11 cellular contexts compared by ENCODE assay signal in genomic region chr12:94282675-94283074, GRCh38.
DNase-seq lines count a peak whose midpoint lies in the region; ATAC-seq and TF ChIP-seq lines count a peak whose summit lies in the region.
"Had no signal": no experiment of that assay in that cellular context is flagged by ENCODE, and none has a peak within 500 bp of the region (broad histone marks: within the 10 kb centered on the region; RNA-seq: fewer than 3 reads in every experiment).

No MANE protein-coding gene starts in this region.

- peak overlapping the region; percentile 52 to 76 (median 61) for H3K4me2 ChIP-seq in BLaER1 treated with 17β-estradiol and CSF1 and Interleukin-3, amounts not matched to agents 10 nM and 100 nM

- peak overlapping the region; percentile 98 for H3K27ac Mint-ChIP-seq in T-helper 17 cell
- H3K27ac Mint-ChIP-seq in activated naive CD8-positive, alpha-beta T cell treated with anti-CD3 and anti-CD28 coated beads, Interleukin-2, amount 10 ng/mL, durations not matched to agents 7 days and 5 days = peak overlapping the region; percentile 67
- peak overlapping the region; percentile 74 for H3K27ac Mint-ChIP-seq in nephron progenitor cell
- no peak overlapping the region for H3K27ac Mint-ChIP-seq in endothelial cell (ENCODE audit: unreplicated experiment)
- H3K27ac Mint-ChIP-seq: dendritic cell treated with granulocyte-macrophage colony-stimulating factor and Interleukin-4, amounts not matched to agents 40 ng/mL and 50 ng/mL, for 4 days had no signal

- peak; percentile 94 for ATAC-seq in T-helper 17 cell
- peak; percentile 87 for ATAC-seq in activated naive CD8-positive, alpha-beta T cell treated with anti-CD3 and anti-CD28 coated beads, Interleukin-2, amount 10 ng/mL, durations not matched to agents 7 days and 5 days (ENCODE audit: low read depth)

- H3K27me3 Mint-ChIP-seq in T-helper 17 cell (no peaks in the 10 kb centered on the region), nephron progenitor cell (ENCODE audit: low read depth, poor library complexity) (no peaks in the 10 kb centered on the region), endothelial cell (ENCODE audit: unreplicated experiment) (peaks cover 8% of the 10 kb centered on the region)
- no peaks in the 10 kb centered on the region for H3K27me3 Mint-ChIP-seq in activated naive CD8-positive, alpha-beta T cell treated with anti-CD3 and anti-CD28 coated beads, Interleukin-2, amount 10 ng/mL, durations not matched to agents 7 days and 5 days
- H3K27me3 Mint-ChIP-seq: dendritic cell treated with granulocyte-macrophage colony-stimulating factor and Interleukin-4, amounts not matched to agents 40 ng/mL and 50 ng/mL, for 4 days had no signal

- POLR2A ChIA-PET in activated naive CD8-positive, alpha-beta T cell treated with anti-CD3 and anti-CD28 coated beads, Interleukin-2, amount 10 ng/mL, durations not matched to agents 7 days and 5 days (lab: Charles Lee) = no interaction called here

- H3K36me3 ChIP-seq in BLaER1 treated with 17β-estradiol and CSF1 and Interleukin-3, amounts not matched to agents 10 nM and 100 nM = peaks cover 0 to 42% (median 0%) of the 10 kb centered on the region in 11 experiments; a peak in 7 of 22 replicates

- no peak for TF ChIP-seq CTCF in nephron progenitor cell (IDR thresholded peaks at IDR 0.05)
- TF ChIP-seq CTCF in endothelial cell (IDR thresholded peaks at IDR 0.05; ENCODE audit: unreplicated experiment) = no peak

- peak; percentile 19 to 43 (median 38) for DNase-seq in T-helper 17 cell
- DNase-seq in activated naive CD8-positive, alpha-beta T cell treated with anti-CD3 and anti-CD28 coated beads, Interleukin-2, amount 10 ng/mL, durations not matched to agents 7 days and 5 days = peak; percentile 49
- no peak for DNase-seq in nephron progenitor cell
- no peak for DNase-seq in NCI-H510A (lab: John Stamatoyannopoulos, UW)
- no peak for DNase-seq in NCI-H1694 (lab: John Stamatoyannopoulos, UW)
- no peak for DNase-seq in endothelial cell (ENCODE audit: low spot score)
- DNase-seq in NCI-H1105 (lab: John Stamatoyannopoulos, UW) = no peak
- DNase-seq: AML-193, SIG-M5 had no signal

- peaks cover 12 to 38% (median 30%) of the 10 kb centered on the region in 10 experiments for H3K4me1 ChIP-seq in BLaER1 treated with 17β-estradiol and CSF1 and Interleukin-3, amounts not matched to agents 10 nM and 100 nM

- H3K4me1 Mint-ChIP-seq in T-helper 17 cell (peaks cover 30% of the 10 kb centered on the region), nephron progenitor cell (peaks cover 62% of the 10 kb centered on the region), endothelial cell (ENCODE audit: unreplicated experiment) (peaks cover 20% of the 10 kb centered on the region)
- peaks cover 15% of the 10 kb centered on the region for H3K4me1 Mint-ChIP-seq in activated naive CD8-positive, alpha-beta T cell treated with anti-CD3 and anti-CD28 coated beads, Interleukin-2, amount 10 ng/mL, durations not matched to agents 7 days and 5 days

- no peak overlapping the region for H3K9ac ChIP-seq in BLaER1 treated with 17β-estradiol and CSF1 and Interleukin-3, amounts not matched to agents 10 nM and 100 nM

- peak overlapping the region in 4 of 11 experiments; percentile 10 to 53 (median 26); a peak in 6 of 22 replicates for H3K27ac ChIP-seq in BLaER1 treated with 17β-estradiol and CSF1 and Interleukin-3, amounts not matched to agents 10 nM and 100 nM

- H3K27me3 ChIP-seq in BLaER1 treated with 17β-estradiol and CSF1 and Interleukin-3, amounts not matched to agents 10 nM and 100 nM = no peaks in the 10 kb centered on the region

- H3K36me3 Mint-ChIP-seq in T-helper 17 cell (ENCODE audit: low read depth) (peaks cover 9% of the 10 kb centered on the region), nephron progenitor cell (ENCODE audit: low read depth) (no peaks in the 10 kb centered on the region), endothelial cell (ENCODE audit: low read depth, unreplicated experiment) (no peaks in the 10 kb centered on the region)
- H3K36me3 Mint-ChIP-seq in activated naive CD8-positive, alpha-beta T cell treated with anti-CD3 and anti-CD28 coated beads, Interleukin-2, amount 10 ng/mL, durations not matched to agents 7 days and 5 days = peaks cover 43% of the 10 kb centered on the region

- peak overlapping the region; percentile 90 for H3K4me3 Mint-ChIP-seq in T-helper 17 cell
- peak overlapping the region; percentile 44 for H3K4me3 Mint-ChIP-seq in activated naive CD8-positive, alpha-beta T cell treated with anti-CD3 and anti-CD28 coated beads, Interleukin-2, amount 10 ng/mL, durations not matched to agents 7 days and 5 days
- H3K4me3 Mint-ChIP-seq in nephron progenitor cell = no peak overlapping the region
- H3K4me3 Mint-ChIP-seq in endothelial cell (ENCODE audit: unreplicated experiment) = no peak overlapping the region
- H3K4me3 Mint-ChIP-seq: dendritic cell treated with granulocyte-macrophage colony-stimulating factor and Interleukin-4, amounts not matched to agents 40 ng/mL and 50 ng/mL, for 4 days had no signal

- no peaks in the 10 kb centered on the region for H3K9me3 Mint-ChIP-seq in activated naive CD8-positive, alpha-beta T cell treated with anti-CD3 and anti-CD28 coated beads, Interleukin-2, amount 10 ng/mL, durations not matched to agents 7 days and 5 days
- H3K9me3 Mint-ChIP-seq in nephron progenitor cell (no peaks in the 10 kb centered on the region), endothelial cell (ENCODE audit: unreplicated experiment) (no peaks in the 10 kb centered on the region)
- H3K9me3 Mint-ChIP-seq: dendritic cell treated with granulocyte-macrophage colony-stimulating factor and Interleukin-4, amounts not matched to agents 40 ng/mL and 50 ng/mL, for 4 days had no signal

- H4K20me1 ChIP-seq in BLaER1 treated with 17β-estradiol and CSF1 and Interleukin-3, amounts not matched to agents 10 nM and 100 nM = no peaks in the 10 kb centered on the region; a peak in 1 of 22 replicates

- H3K4me3 ChIP-seq in BLaER1 treated with 17β-estradiol and CSF1 and Interleukin-3, amounts not matched to agents 10 nM and 100 nM = no peak overlapping the region

- no peaks in the 10 kb centered on the region for H3K9me3 ChIP-seq in BLaER1 treated with 17β-estradiol and CSF1 and Interleukin-3, amounts not matched to agents 10 nM and 100 nM (replicated peaks in 1 of 11)
- no peaks in the 10 kb centered on the region for H3K9me3 ChIP-seq in T-helper 17 cell (ENCODE audit: control insufficient read depth, low read length, poor library complexity, severe bottlenecking)

Comparison
In these comparisons a context has a peak if more than half of its experiments do, and no peak if none do; other contexts are left out.
1. DNase-seq: peak in T-helper 17 cell (3 of 3) and activated naive CD8-positive, alpha-beta T cell treated with anti-CD3 and anti-CD28 coated beads, Interleukin-2, amount 10 ng/mL, durations not matched to agents 7 days and 5 days (single experiment); none in nephron progenitor cell (single experiment), NCI-H510A (single experiment), NCI-H1694 (single experiment), endothelial cell (single experiment) and NCI-H1105 (single experiment).
2. H3K4me3 Mint-ChIP-seq: peak in T-helper 17 cell (single experiment) and activated naive CD8-positive, alpha-beta T cell treated with anti-CD3 and anti-CD28 coated beads, Interleukin-2, amount 10 ng/mL, durations not matched to agents 7 days and 5 days (single experiment); none in nephron progenitor cell (single experiment) and endothelial cell (single experiment).